In genomic region chr2:175167076-175167791, GRCh38 we compare ENCODE assay signal across 8 cellular contexts. TPM values are rescaled to one million over a fixed set of nuclear protein-coding genes. Genes with fewer than 3 reads are reported as not detected.
DNase-seq lines count a peak whose midpoint lies in the region; ATAC-seq, FAIRE-seq and TF ChIP-seq lines count a peak whose summit lies in the region.

No MANE protein-coding gene starts in this region.

- H3K9me3 Mint-ChIP-seq in WTC11 (no peaks in the 10 kb centered on the region; the same call in 1 of the 2 replicates), neural crest cell (no peaks in the 10 kb centered on the region)

- DNase-seq in DMS79 treated with DMSO at 0.1 percent for 48 hours (lab: John Stamatoyannopoulos, UW) (peak; percentile 80), LNCaP clone FGC (ENCODE audit: low read depth) (no peak), WTC11 (ENCODE audit: low spot score) (peak; percentile 46), fibroblast of mammary gland (ENCODE audit: low read depth) (peak; percentile 48), neural crest cell (ENCODE audit: low read depth, low spot score) (peak; percentile 25), GM12892 (ENCODE audit: insufficient read length) (no peak)
- no peak for DNase-seq in effector CD8-positive, alpha-beta T cell (lab: John Stamatoyannopoulos, UW)

- H3K4me1 Mint-ChIP-seq in WTC11 (peaks cover 10% of the 10 kb centered on the region), neural crest cell (peaks cover 36% of the 10 kb centered on the region)

- ATAC-seq in GM21447 (IDR thresholded peaks at IDR 0.05; ENCODE audit: unreplicated experiment) (peak; percentile 3), WTC11 (peak; percentile 9)

- CTCF ChIA-PET in WTC11 (lab: Charles Lee): interaction anchor here (1.0 to 1.4 kb wide), 2 partner anchors 115 to 470 kb away, joined by 4 to 7 read pairs; no protein-coding TSS in a partner anchor

- POLR2A ChIA-PET in WTC11 (lab: Charles Lee): interaction anchor here (0.7 kb wide), 1 partner anchor 12 kb away, joined by 3 read pairs; no protein-coding TSS in a partner anchor

- H3K27me3 Mint-ChIP-seq in WTC11 (ENCODE audit: low read depth) (no peaks in the 10 kb centered on the region), neural crest cell (ENCODE audit: low read depth) (peaks cover 3% of the 10 kb centered on the region)

- no peak for FAIRE-seq in GM12892 (lab: Jason Lieb, UNC)

- H3K4me3 ChIP-seq in LNCaP clone FGC (ENCODE audit: low read depth, low read length): peak overlapping the region; percentile 74
- H3K4me3 ChIP-seq in fibroblast of mammary gland (ENCODE audit: control insufficient read depth, low read depth, low read length): peak overlapping the region; percentile 100

- H3K27ac Mint-ChIP-seq in WTC11 (peak overlapping the region; percentile 100), neural crest cell (ENCODE audit: unreplicated experiment) (peak overlapping the region; percentile 100)

- TF ChIP-seq CTCF in LNCaP clone FGC (IDR thresholded peaks at IDR 0.05; ENCODE audit: control insufficient read depth, extremely low read depth, insufficient read depth) (no peak), WTC11 (IDR thresholded peaks at IDR 0.05) (no peak), fibroblast of mammary gland (conservative IDR thresholded peaks at IDR 0.05; ENCODE audit: control insufficient read depth, insufficient read depth, low read depth, low read length) (no peak), neural crest cell (conservative IDR thresholded peaks at IDR 0.05) (no peak)

- H3K4me3 Mint-ChIP-seq in WTC11: peak overlapping the region; percentile 100
- H3K4me3 Mint-ChIP-seq in neural crest cell: peak overlapping the region; percentile 99

- peaks cover 3% of the 10 kb centered on the region; the same call in 1 of the 2 replicates for H3K36me3 Mint-ChIP-seq in WTC11
- peaks cover 2% of the 10 kb centered on the region for H3K36me3 Mint-ChIP-seq in neural crest cell (ENCODE audit: low read depth)

- TF ChIP-seq POLR2A in GM12892 (IDR thresholded peaks at IDR 0.05; ENCODE audit: low read depth, low read length): no peak

TF ChIP-seq in WTC11, 78 proteins besides CTCF, POLR2A, EP300 and RAD21:
- TF ChIP-seq ZNF423 (CRISPR knock-in tag; IDR thresholded peaks at IDR 0.05) (no peak), MXD4 (CRISPR knock-in tag; IDR thresholded peaks at IDR 0.05; ENCODE audit: borderline replicate concordance) (no peak), E2F1 (CRISPR knock-in tag; IDR thresholded peaks at IDR 0.05) (no peak), NFATC4 (CRISPR knock-in tag; IDR thresholded peaks at IDR 0.05) (no peak), MAX (CRISPR knock-in tag; IDR thresholded peaks at IDR 0.05) (0 out of 2 replicates have a peak, but pooled peaks have one; percentile 43), PRDM15 (CRISPR knock-in tag; IDR thresholded peaks at IDR 0.05) (peak; percentile 80), SP1 (CRISPR knock-in tag; conservative IDR thresholded peaks at IDR 0.05) (0 out of 2 replicates have a peak, but pooled peaks have one; percentile 22), SMAD3 (CRISPR knock-in tag; IDR thresholded peaks at IDR 0.05; ENCODE audit: borderline replicate concordance) (0 out of 2 replicates have a peak, but pooled peaks have one; percentile 26), FOXP1 (CRISPR knock-in tag; IDR thresholded peaks at IDR 0.05; ENCODE audit: borderline replicate concordance) (no peak)
- TF ChIP-seq, protein P1, sequence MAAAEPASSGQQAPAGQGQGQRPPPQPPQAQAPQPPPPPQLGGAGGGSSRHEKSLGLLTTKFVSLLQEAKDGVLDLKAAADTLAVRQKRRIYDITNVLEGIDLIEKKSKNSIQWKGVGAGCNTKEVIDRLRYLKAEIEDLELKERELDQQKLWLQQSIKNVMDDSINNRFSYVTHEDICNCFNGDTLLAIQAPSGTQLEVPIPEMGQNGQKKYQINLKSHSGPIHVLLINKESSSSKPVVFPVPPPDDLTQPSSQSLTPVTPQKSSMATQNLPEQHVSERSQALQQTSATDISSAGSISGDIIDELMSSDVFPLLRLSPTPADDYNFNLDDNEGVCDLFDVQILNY (CRISPR knock-in tag; IDR thresholded peaks at IDR 0.05): no peak
TF ChIP-seq in WTC11: peak in this region for 4.

RNA-seq across cellular contexts. Expression of gene ATF2, which starts 0.8 kb away (rescaled TPM):
- total RNA-seq in WTC11 (2021) (39.9 to 42.5 TPM (median 42.0 TPM) in 3 replicates), neural crest cell (77.8 and 78.8 TPM in 2 replicates)
- 29.3 TPM for polyA plus RNA-seq in GM12892 (2012; ENCODE audit: missing spikeins)

RNA-seq across cellular contexts. Expression of gene ATP5MC3, which starts 14.3 kb away (rescaled TPM):
- total RNA-seq in WTC11 (2021) (332 to 370 TPM (median 341 TPM) in 3 replicates), neural crest cell (268 and 281 TPM in 2 replicates)
- 483 TPM for polyA plus RNA-seq in GM12892 (2012; ENCODE audit: missing spikeins)

Comparison
In these comparisons a context has a peak if more than half of its experiments do, and no peak if none do; other contexts are left out.
1. DNase-seq: peak in DMS79 treated with DMSO at 0.1 percent for 48 hours (single experiment), WTC11 (single experiment), fibroblast of mammary gland (single experiment) and neural crest cell (single experiment); none in LNCaP clone FGC (single experiment), effector CD8-positive, alpha-beta T cell (single experiment) and GM12892 (single experiment).